ENCODE assay signal across 11 cellular contexts in the genomic region with DNA sequence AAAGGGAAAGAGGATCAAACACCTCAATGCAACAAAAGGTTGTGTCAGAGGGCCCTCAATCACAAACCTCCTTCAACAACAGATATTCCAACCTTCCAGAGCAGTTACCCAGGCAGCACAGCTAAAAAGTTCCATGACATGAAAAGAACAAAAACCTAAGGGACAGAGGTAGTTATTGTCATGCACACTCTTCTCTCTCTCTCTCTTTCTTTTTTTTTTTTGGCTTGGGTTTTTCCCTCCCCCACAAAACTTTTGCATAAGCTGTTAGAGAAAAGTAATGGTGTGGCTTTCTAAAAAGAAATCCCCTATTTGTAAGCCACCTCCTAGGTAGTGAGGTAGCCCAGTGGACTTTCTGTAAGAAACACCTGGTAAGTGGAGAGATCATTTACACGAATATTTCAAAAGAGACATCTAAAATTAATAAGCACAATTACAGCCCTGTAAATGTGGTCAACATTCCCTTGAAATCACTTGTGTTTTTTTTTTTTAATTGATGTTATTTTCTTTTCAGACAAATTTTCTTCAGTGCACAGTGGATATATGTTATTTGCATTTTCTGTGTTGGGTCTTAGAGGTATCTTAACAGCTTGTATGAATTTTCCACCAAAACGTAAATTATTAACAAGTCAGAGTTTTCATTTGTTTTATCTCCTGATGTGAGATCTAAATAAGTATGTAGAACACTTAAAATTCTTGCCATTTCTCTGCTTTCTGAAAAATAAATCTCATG. TPM values are rescaled to one million over a fixed set of nuclear protein-coding genes. Genes with fewer than 3 reads are reported as not detected.
A peak's percentile ranks its signal among the peaks of the same experiment; 100 is the strongest.
DNase-seq lines count a peak whose midpoint lies in the region; ATAC-seq, FAIRE-seq and TF ChIP-seq lines count a peak whose summit lies in the region.
"Had no signal": no experiment of that assay in that cellular context is flagged by ENCODE, and none has a peak within 500 bp of the region (broad histone marks: within the 10 kb centered on the region; RNA-seq: fewer than 3 reads in every experiment).

No MANE protein-coding gene starts in this region.

- no peak overlapping the region for H3K4me3 ChIP-seq in K562
- no peak overlapping the region for H3K4me3 ChIP-seq in ascending aorta

- H3K9ac ChIP-seq in K562 (ENCODE audit: insufficient read depth in 1 of 2, low read depth in 2 of 2, low read length in 2 of 2) = no peak overlapping the region

- peaks cover 35 to 43% of the 10 kb centered on the region in 2 donors for H3K36me3 Mint-ChIP-seq in CD14-positive monocyte
- H3K36me3 Mint-ChIP-seq: T-cell had no signal

- H3K27ac Mint-ChIP-seq in CD14-positive monocyte = peak overlapping the region in 6 of 7 donors; percentile 24 to 73 (median 66)
- H3K27ac Mint-ChIP-seq: T-cell had no signal

- H3K4me3 Mint-ChIP-seq in CD14-positive monocyte = no peak overlapping the region
- H3K4me3 Mint-ChIP-seq: T-cell had no signal

- FAIRE-seq in K562 (lab: Jason Lieb, UNC) = no peak
- FAIRE-seq: keratinocyte had no signal

- intact Hi-C loops in CD14-positive monocyte (cut with micrococcal nuclease) (no loop called here), K562 (cut with micrococcal nuclease) (no loop called here), ascending aorta (cut with DNase I) (no loop called here)

- peaks cover 10% of the 10 kb centered on the region for H4K20me1 ChIP-seq in K562 (replicated peaks; ENCODE audit: control insufficient read depth, insufficient read depth, low read length)

- TF ChIP-seq CTCF in CD14-positive monocyte (IDR thresholded peaks at IDR 0.05) = no peak
- TF ChIP-seq CTCF in K562 (IDR thresholded peaks at IDR 0.05 in 2 of 3, conservative IDR thresholded peaks at IDR 0.05 in 1 of 3; ENCODE audit: insufficient read depth in 2 of 3, low read depth in 1 of 3, low read length in 3 of 3) = no peak
- TF ChIP-seq CTCF in ascending aorta (IDR thresholded peaks at IDR 0.05) = no peak

- 48% methylated on average over 2 of the region's 2 CpGs for WGBS in K562 (ENCODE audit: insufficient coverage, low coverage, missing lambda C conversion rate)

- DNase-seq in CD14-positive monocyte (ENCODE audit: low spot score) (no peak), K562 (ENCODE audit: extremely low read depth in 1 of 4, low spot score in 3 of 4) (no peak), NCI-H1694 treated with DMSO at 0.1 percent for 48 hours (lab: John Stamatoyannopoulos, UW) (no peak), NCI-H1092 (lab: John Stamatoyannopoulos, UW) (no peak), ascending aorta (ENCODE audit: low spot score in 2 of 2) (no peak), NCI-H1105 treated with DMSO at 0.1 percent for 48 hours (lab: John Stamatoyannopoulos, UW) (no peak)
- DNase-seq: COR-L47, T-cell had no signal

- H2AFZ ChIP-seq in K562 (ENCODE audit: low read depth, low read length) = no peak overlapping the region

- no peaks in the 10 kb centered on the region for H3K9me1 ChIP-seq in K562 (ENCODE audit: control insufficient read depth, insufficient read depth, low read length)

- peaks cover 0 to 14% of the 10 kb centered on the region in 2 experiments; a peak in 4 of 5 replicates for H3K4me1 ChIP-seq in K562 (replicated peaks in 1 of 2; ENCODE audit: control insufficient read depth in 2 of 2, insufficient read depth in 2 of 2, low read length in 2 of 2)
- peaks cover 0 to 16% of the 10 kb centered on the region in 2 donors for H3K4me1 ChIP-seq in ascending aorta

- CTCF ChIA-PET in K562 (lab: Yijun Ruan, JAX; ENCODE audit: low intra/inter-chr PET ratio) = no interaction called here

- H3K36me3 ChIP-seq in K562 (ENCODE audit: control insufficient read depth, insufficient read depth, low read length) (peaks cover 96% of the 10 kb centered on the region), ascending aorta (no peaks in the 10 kb centered on the region)

- no peaks in the 10 kb centered on the region for H3K9me3 Mint-ChIP-seq in CD14-positive monocyte
- H3K9me3 Mint-ChIP-seq: T-cell had no signal

- no peak for TF ChIP-seq EP300 in K562 (IDR thresholded peaks at IDR 0.05; ENCODE audit: low read length)

- H3K4me2 ChIP-seq in K562 (ENCODE audit: insufficient read depth, low read length) = no peak overlapping the region

- no TSS peak for BruUV-seq in K562 (replicated peaks; lab: Mats Ljungman, UMichigan)

- peaks cover 40% of the 10 kb centered on the region for H3K4me1 Mint-ChIP-seq in CD14-positive monocyte

- POLR2A ChIA-PET in K562 (lab: Yijun Ruan, JAX) = interaction anchor here (0.7 kb wide), 1 partner anchor 20 kb away, joined by 3 read pairs; no protein-coding TSS in a partner anchor

- in situ Hi-C loops in K562 (cut with MboI) = no loop called here

- H3K79me2 ChIP-seq in K562 (ENCODE audit: control insufficient read depth, insufficient read depth, low read length) = peaks cover 100% of the 10 kb centered on the region

- no peak for TF ChIP-seq RAD21 in K562 (CRISPR knock-in tag; conservative IDR thresholded peaks at IDR 0.05 in 1 of 2, IDR thresholded peaks at IDR 0.05 in 1 of 2)

- H3K27me3 Mint-ChIP-seq in CD14-positive monocyte (ENCODE audit: low read depth in 3 of 3) = no peaks in the 10 kb centered on the region

- H3K27ac ChIP-seq in K562 (ENCODE audit: extremely low read depth, low read depth, low read length) (no peak overlapping the region), ascending aorta (no peak overlapping the region)

- H3K9me3 ChIP-seq in K562 (replicated peaks; ENCODE audit: control insufficient read depth, insufficient read depth, low read depth, low read length) (no peaks in the 10 kb centered on the region), ascending aorta (no peaks in the 10 kb centered on the region)

- TF ChIP-seq POLR2A in K562 (conservative IDR thresholded peaks at IDR 0.05) = no peak

- ATAC-seq in GM19395 (IDR thresholded peaks at IDR 0.05; ENCODE audit: unreplicated experiment) (peak; percentile 87), HG03045 (IDR thresholded peaks at IDR 0.05; ENCODE audit: unreplicated experiment) (peak; percentile 92), K562 (no peak)

- H3K27me3 ChIP-seq in K562 (ENCODE audit: control insufficient read depth in 2 of 2, insufficient read depth in 2 of 2, low read length in 2 of 2) (no peaks in the 10 kb centered on the region), ascending aorta (no peaks in the 10 kb centered on the region)

TF ChIP-seq in K562, 482 proteins besides CTCF, POLR2A, EP300 and RAD21 (continues in another document):
- TF ChIP-seq, protein P1, sequence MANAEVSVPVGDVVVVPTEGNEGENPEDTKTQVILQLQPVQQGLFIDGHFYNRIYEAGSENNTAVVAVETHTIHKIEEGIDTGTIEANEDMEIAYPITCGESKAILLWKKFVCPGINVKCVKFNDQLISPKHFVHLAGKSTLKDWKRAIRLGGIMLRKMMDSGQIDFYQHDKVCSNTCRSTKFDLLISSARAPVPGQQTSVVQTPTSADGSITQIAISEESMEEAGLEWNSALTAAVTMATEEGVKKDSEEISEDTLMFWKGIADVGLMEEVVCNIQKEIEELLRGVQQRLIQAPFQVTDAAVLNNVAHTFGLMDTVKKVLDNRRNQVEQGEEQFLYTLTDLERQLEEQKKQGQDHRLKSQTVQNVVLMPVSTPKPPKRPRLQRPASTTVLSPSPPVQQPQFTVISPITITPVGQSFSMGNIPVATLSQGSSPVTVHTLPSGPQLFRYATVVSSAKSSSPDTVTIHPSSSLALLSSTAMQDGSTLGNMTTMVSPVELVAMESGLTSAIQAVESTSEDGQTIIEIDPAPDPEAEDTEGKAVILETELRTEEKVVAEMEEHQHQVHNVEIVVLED (CRISPR knock-in tag; IDR thresholded peaks at IDR 0.05) = no peak
- TF ChIP-seq ZBTB1 (CRISPR knock-in tag; IDR thresholded peaks at IDR 0.05; ENCODE audit: borderline replicate concordance, low read depth) (no peak), POU5F1 (IDR thresholded peaks at IDR 0.05; ENCODE audit: borderline replicate concordance, low read depth, low read length, partially characterized antibody) (no peak), ZNF384 (IDR thresholded peaks at IDR 0.05; ENCODE audit: low read depth, low read length) (peak; percentile 62; the same call in 1 of the 2 replicates), POLR2B (IDR thresholded peaks at IDR 0.05; ENCODE audit: low read depth, partially characterized antibody) (peak; percentile 20), DIDO1 (tag; IDR thresholded peaks at IDR 0.05; ENCODE audit: low read depth) (no peak), ZBTB7A (IDR thresholded peaks at IDR 0.05; ENCODE audit: borderline replicate concordance, control insufficient read depth, low read depth, low read length) (no peak), ELF2 (CRISPR knock-in tag; IDR thresholded peaks at IDR 0.05) (no peak), PTTG1 (tag; IDR thresholded peaks at IDR 0.05; ENCODE audit: low read depth) (no peak), HDAC8 (tag; IDR thresholded peaks at IDR 0.05) (no peak)
- TF ChIP-seq, protein P2, sequence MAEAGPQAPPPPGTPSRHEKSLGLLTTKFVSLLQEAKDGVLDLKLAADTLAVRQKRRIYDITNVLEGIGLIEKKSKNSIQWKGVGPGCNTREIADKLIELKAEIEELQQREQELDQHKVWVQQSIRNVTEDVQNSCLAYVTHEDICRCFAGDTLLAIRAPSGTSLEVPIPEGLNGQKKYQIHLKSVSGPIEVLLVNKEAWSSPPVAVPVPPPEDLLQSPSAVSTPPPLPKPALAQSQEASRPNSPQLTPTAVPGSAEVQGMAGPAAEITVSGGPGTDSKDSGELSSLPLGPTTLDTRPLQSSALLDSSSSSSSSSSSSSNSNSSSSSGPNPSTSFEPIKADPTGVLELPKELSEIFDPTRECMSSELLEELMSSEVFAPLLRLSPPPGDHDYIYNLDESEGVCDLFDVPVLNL (CRISPR knock-in tag; IDR thresholded peaks at IDR 0.05; ENCODE audit: low read depth) = no peak

RNA-seq across cellular contexts. Expression of a gene that starts 48.4 kb away (rescaled TPM):
- polyA plus RNA-seq in CD14-positive monocyte (10 to 100 TPM; 76.8 to 93.8 TPM), K562 (2011; rRNA removed) (66.9 and 73.3 TPM in 2 replicates), K562 (2014; fragmentation: Illumina TruSeq; extraction: Trizol) (52.2 and 57.2 TPM in 2 replicates), K562 (2014; fragmentation: Nextera tagmentation; extraction: Ambion mirVana) (10 to 100 TPM; 15.1 to 30.1 TPM), K562 (2014; rRNA removed) (46.5 and 50.2 TPM in 2 replicates)
- 342 and 614 TPM in 2 replicates for total RNA-seq in K562 (2011; cell fraction: chromatin; rRNA removed; ENCODE audit: low replicate concordance)
- 113 and 153 TPM in 2 replicates for total RNA-seq in K562 (2011; cell fraction: nucleolus; rRNA removed)
- 327 and 692 TPM in 2 replicates for total RNA-seq in K562 (2011; cell fraction: nucleoplasm; rRNA removed)
- total RNA-seq in K562 (2014; rRNA removed) (65.0 and 72.3 TPM in 2 replicates), K562 (2014; rRNA removed; fragmentation: Illumina TruSeq; extraction: Trizol) (87.9 and 96.2 TPM in 2 replicates), K562 (2015; rRNA removed; fragmentation: Illumina TruSeq; extraction: Trizol) (82.2 and 85.8 TPM in 2 replicates), K562 (2021) (101 and 113 TPM in 2 replicates), ascending aorta (74.6 TPM)
- polyA plus RNA-seq in K562 (2011; cell fraction: cytosol; rRNA removed) = 37.5 and 39.9 TPM in 2 replicates
- polyA plus RNA-seq in K562 (2011; cell fraction: nucleus; rRNA removed) = 143 and 148 TPM in 2 replicates
- polyA plus RNA-seq in K562 (2012) = 33.6 and 40.1 TPM in 2 replicates
- 369 and 399 TPM in 2 replicates for polyA minus RNA-seq in K562 (2011; rRNA and poly(A)+ RNA removed)
- polyA minus RNA-seq in K562 (2011; cell fraction: cytosol; rRNA and poly(A)+ RNA removed) = 41.4 and 51.2 TPM in 2 replicates
- polyA minus RNA-seq in K562 (2011; cell fraction: nucleus; rRNA and poly(A)+ RNA removed) = 431 and 576 TPM in 2 replicates
